ENCODE assay signal across 12 cellular contexts in the genomic region with DNA sequence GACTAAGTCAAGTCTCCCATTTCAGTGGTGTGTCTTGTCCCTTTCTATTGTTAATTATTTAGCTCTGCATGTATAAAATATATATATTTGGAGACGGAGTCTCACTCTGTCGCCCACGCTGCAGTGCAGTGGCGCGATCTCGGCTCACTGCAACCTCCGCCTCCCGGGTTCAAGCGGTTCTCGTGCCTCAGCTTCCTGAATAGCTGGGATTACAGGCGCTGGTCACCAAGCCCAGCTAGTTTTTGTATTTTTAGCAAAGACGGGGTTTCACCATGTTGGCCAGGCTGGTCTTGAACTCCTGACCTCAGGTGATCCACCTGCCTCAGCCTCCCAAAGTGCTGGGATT. TPM values are rescaled to one million over a fixed set of nuclear protein-coding genes. Genes with fewer than 3 reads are reported as not detected.
DNase-seq lines count a peak whose midpoint lies in the region; ATAC-seq and TF ChIP-seq lines count a peak whose summit lies in the region.
"Not testable (repeated sequence)": the region's sequence is repeated elsewhere in the genome, so short reads cannot be mapped to it uniquely, and the experiment has no call there.
"Had no signal": no experiment of that assay in that cellular context is flagged by ENCODE, and none has a peak within 500 bp of the region (broad histone marks: within the 10 kb centered on the region; RNA-seq: fewer than 3 reads in every experiment).

No MANE protein-coding gene starts in this region.

- H3K4ac ChIP-seq in neuronal stem cell (ENCODE audit: low read length), result not testable (repeated sequence)

- H3K27me3 Mint-ChIP-seq in activated T-helper 2 cell treated with anti-CD3 and anti-CD28 coated beads, Interferon-gamma antibody, Interleukin-2, Interleukin-4, amounts not matched to agents 10 μg/mL and 5 μg/mL and 100 μg/mL, durations not matched to agents 14 hours and 24 hours and 36 hours (ENCODE audit: low read depth), result not testable (repeated sequence)

- H4K8ac ChIP-seq in neuronal stem cell (ENCODE audit: low read depth, low read length), result not testable (repeated sequence)

- H3K4me1 Mint-ChIP-seq in activated T-helper 2 cell treated with anti-CD3 and anti-CD28 coated beads, Interferon-gamma antibody, Interleukin-2, Interleukin-4, amounts not matched to agents 10 μg/mL and 5 μg/mL and 100 μg/mL, durations not matched to agents 14 hours and 24 hours and 36 hours (ENCODE audit: low read depth), result not testable (repeated sequence)

- WGBS in neuronal stem cell (ENCODE audit: extremely low coverage in 2 of 2, insufficient read length in 2 of 2, insufficient replicate concordance in 1 of 2), 2 donors, result no CpG with 5 or more reads among the region's 12 CpGs
- 50 to 60% methylated on average over 12 of the region's 12 CpGs for WGBS in testis, 2 donors

- H3K27ac ChIP-seq in C4-2B, result peak overlapping the region; percentile 90
- not testable (repeated sequence) for H3K27ac ChIP-seq in SJCRH30; duodenal mucosa (ENCODE audit: low read depth, low read length); iPS-20b (ENCODE audit: low read length); neuronal stem cell (replicated peaks; ENCODE audit: low read length); testis

- not testable (repeated sequence) for H3K36me3 Mint-ChIP-seq in activated T-helper 2 cell treated with anti-CD3 and anti-CD28 coated beads, Interferon-gamma antibody, Interleukin-2, Interleukin-4, amounts not matched to agents 10 μg/mL and 5 μg/mL and 100 μg/mL, durations not matched to agents 14 hours and 24 hours and 36 hours (ENCODE audit: low read depth)

- not testable (repeated sequence) for H2BK120ac ChIP-seq in neuronal stem cell (ENCODE audit: low read depth, low read length)

- H3K9me3 ChIP-seq in SJCRH30 (replicated peaks); duodenal mucosa (ENCODE audit: control insufficient read depth in 1 of 2, low read length in 2 of 2); iPS-20b (ENCODE audit: insufficient read depth, low read depth, low read length); neuronal stem cell (replicated peaks in 1 of 2; ENCODE audit: control insufficient read depth in 2 of 2, insufficient read depth in 1 of 2, low read depth in 1 of 2, low read length in 2 of 2); testis: not testable (repeated sequence)

- H2BK12ac ChIP-seq in neuronal stem cell (ENCODE audit: low read length), result not testable (repeated sequence)

- not testable (repeated sequence) for H3K36me3 ChIP-seq in SJCRH30; duodenal mucosa (ENCODE audit: control insufficient read depth in 1 of 2, insufficient read depth in 2 of 2, low read length in 2 of 2); iPS-20b (ENCODE audit: insufficient read depth, low read depth, low read length); testis (ENCODE audit: low read depth, missing control alignments)
- peaks cover 7 to 16% of the 10 kb centered on the region in 2 donors for H3K36me3 ChIP-seq in neuronal stem cell (replicated peaks in 1 of 2; ENCODE audit: control insufficient read depth in 2 of 2, insufficient read depth in 2 of 2, low read length in 2 of 2)

- H2AFZ ChIP-seq in neuronal stem cell (ENCODE audit: low read length), result peak overlapping the region; percentile 94

- H3K18ac ChIP-seq in neuronal stem cell (ENCODE audit: low read length), result not testable (repeated sequence)

- not testable (repeated sequence) for H3K9me3 Mint-ChIP-seq in activated T-helper 2 cell treated with anti-CD3 and anti-CD28 coated beads, Interferon-gamma antibody, Interleukin-2, Interleukin-4, amounts not matched to agents 10 μg/mL and 5 μg/mL and 100 μg/mL, durations not matched to agents 14 hours and 24 hours and 36 hours

- not testable (repeated sequence) for H2AK5ac ChIP-seq in neuronal stem cell (ENCODE audit: low read depth, low read length)

- DNase-seq in SJCRH30; activated T-helper 2 cell treated with anti-CD3 and anti-CD28 coated beads, Interferon-gamma antibody, Interleukin-2, Interleukin-4, amounts not matched to agents 10 μg/mL and 5 μg/mL and 100 μg/mL, durations not matched to agents 14 hours and 24 hours and 36 hours (ENCODE audit: low spot score); neuronal stem cell (ENCODE audit: low spot score); testis: not testable (repeated sequence)

- H3K4me3 ChIP-seq in SJCRH30, result peak overlapping the region; percentile 75
- peak overlapping the region; percentile 74 to 90 for H3K4me3 ChIP-seq in duodenal mucosa (ENCODE audit: low read depth in 1 of 2, low read length in 2 of 2)
- peak overlapping the region; percentile 99 for H3K4me3 ChIP-seq in iPS-20b (ENCODE audit: low read length)
- H3K4me3 ChIP-seq in neuronal stem cell (ENCODE audit: low read length in 2 of 2), result peak overlapping the region in 1 of 2 donors; percentile 99
- H3K4me3 ChIP-seq in testis, result peak overlapping the region; percentile 87 to 95

- intact Hi-C loops in activated T-helper 2 cell treated with anti-CD3 and anti-CD28 coated beads, Interferon-gamma antibody, Interleukin-2, Interleukin-4, amounts not matched to agents 10 μg/mL and 5 μg/mL and 100 μg/mL, durations not matched to agents 14 hours and 24 hours and 36 hours (cut with micrococcal nuclease), result loop anchor here (1.0 to 5.0 kb wide), 3 partner anchors 12 to 295 kb away; partner anchors contain the start of genes KLC1 and PPP1R13B
- intact Hi-C loops in testis (cut with DNase I; ENCODE audit: low total_unique reads), result not testable (repeated sequence)

- peak overlapping the region; percentile 93 for H3K4me3 Mint-ChIP-seq in activated T-helper 2 cell treated with anti-CD3 and anti-CD28 coated beads, Interferon-gamma antibody, Interleukin-2, Interleukin-4, amounts not matched to agents 10 μg/mL and 5 μg/mL and 100 μg/mL, durations not matched to agents 14 hours and 24 hours and 36 hours (ENCODE audit: low read depth)

- not testable (repeated sequence) for H3K23ac ChIP-seq in neuronal stem cell (ENCODE audit: low read depth, low read length, poor library complexity)

- not testable (repeated sequence) for H4K91ac ChIP-seq in neuronal stem cell (ENCODE audit: low read depth, low read length, poor library complexity)

- H3K9ac ChIP-seq in duodenal mucosa (ENCODE audit: low read depth in 1 of 2, low read length in 2 of 2); iPS-20b (ENCODE audit: low read depth, low read length); neuronal stem cell (ENCODE audit: low read depth, low read length, poor library complexity): not testable (repeated sequence)

- not testable (repeated sequence) for TF ChIP-seq POLR2A in testis (IDR thresholded peaks at IDR 0.05)

- not testable (repeated sequence) for H2BK15ac ChIP-seq in neuronal stem cell (ENCODE audit: low read length)

- H3K27me3 ChIP-seq in SJCRH30; duodenal mucosa (ENCODE audit: control insufficient read depth in 1 of 2, insufficient read depth in 2 of 2, low read length in 2 of 2); iPS-20b (ENCODE audit: insufficient read depth, low read length); neuronal stem cell (ENCODE audit: control insufficient read depth in 3 of 3, insufficient read depth in 3 of 3, low read depth in 1 of 3, low read length in 3 of 3); testis: not testable (repeated sequence)

- H3K79me1 ChIP-seq in neuronal stem cell (ENCODE audit: low read depth, low read length), result not testable (repeated sequence)

- H2BK5ac ChIP-seq in neuronal stem cell (ENCODE audit: low read length), result not testable (repeated sequence)

- H3K4me2 ChIP-seq in neuronal stem cell (ENCODE audit: insufficient read depth, low read length, poor library complexity, severe bottlenecking), result peak overlapping the region; percentile 54

- H3K4me1 ChIP-seq in SJCRH30; duodenal mucosa (ENCODE audit: control insufficient read depth in 1 of 2, insufficient read depth in 2 of 2, low read length in 2 of 2); iPS-20b (ENCODE audit: insufficient read depth, low read length); neuronal stem cell (ENCODE audit: control insufficient read depth in 2 of 2, insufficient read depth in 1 of 2, low read depth in 1 of 2, low read length in 2 of 2); testis: not testable (repeated sequence)

- not testable (repeated sequence) for TF ChIP-seq CTCF in C4-2B (conservative IDR thresholded peaks at IDR 0.05); testis (IDR thresholded peaks at IDR 0.05)

- ATAC-seq in HG03378 (IDR thresholded peaks at IDR 0.05; ENCODE audit: unreplicated experiment), result peak; percentile 12

- H3K14ac ChIP-seq in neuronal stem cell (ENCODE audit: low read length), result not testable (repeated sequence)

- not testable (repeated sequence) for H3K27ac Mint-ChIP-seq in activated T-helper 2 cell treated with anti-CD3 and anti-CD28 coated beads, Interferon-gamma antibody, Interleukin-2, Interleukin-4, amounts not matched to agents 10 μg/mL and 5 μg/mL and 100 μg/mL, durations not matched to agents 14 hours and 24 hours and 36 hours

RNA-seq across cellular contexts. Expression of gene TDRD9, which starts 6.4 kb away (rescaled TPM):
- total RNA-seq in SJCRH30 (2014; rRNA removed; shearing (Covaris generic)), result not detected in 2 replicates
- 0.23 TPM in 1 of 2 replicates, not detected in the other for total RNA-seq in activated T-helper 2 cell treated with anti-CD3 and anti-CD28 coated beads, Interferon-gamma antibody, Interleukin-2, Interleukin-4, amounts not matched to agents 10 μg/mL and 5 μg/mL and 100 μg/mL, durations not matched to agents 14 hours and 24 hours and 36 hours
- not detected for polyA plus RNA-seq in neuronal stem cell (2013, experiment 1 of 2)
- not detected for polyA plus RNA-seq in neuronal stem cell (2013, experiment 2 of 2)
- 10 to 100 TPM; 41.8 to 68.5 TPM for total RNA-seq in testis
- 72.8 TPM for polyA plus RNA-seq in testis (ENCODE audit: insufficient read depth, low read depth, low replicate concordance)
- total RNA-seq: T-helper 2 cell treated with Interferon-gamma antibody and Interleukin-4, amounts not matched to agents 100 ng/mL and 5 ng/mL, for 36 hours had no signal

RNA-seq across cellular contexts. Expression of gene RD3L, which starts 20.5 kb away (rescaled TPM):
- not detected in 2 replicates for total RNA-seq in SJCRH30 (2014; rRNA removed; shearing (Covaris generic))
- total RNA-seq in activated T-helper 2 cell treated with anti-CD3 and anti-CD28 coated beads, Interferon-gamma antibody, Interleukin-2, Interleukin-4, amounts not matched to agents 10 μg/mL and 5 μg/mL and 100 μg/mL, durations not matched to agents 14 hours and 24 hours and 36 hours, result not detected in 2 replicates
- not detected for polyA plus RNA-seq in neuronal stem cell (2013, experiment 1 of 2)
- polyA plus RNA-seq in neuronal stem cell (2013, experiment 2 of 2), result not detected
- not detected for total RNA-seq in testis
- not detected for polyA plus RNA-seq in testis (ENCODE audit: insufficient read depth, low read depth, low replicate concordance)
- total RNA-seq: T-helper 2 cell treated with Interferon-gamma antibody and Interleukin-4, amounts not matched to agents 100 ng/mL and 5 ng/mL, for 36 hours had no signal
- polyA plus RNA-seq: adipose tissue, BJ, small intestine had no signal

Comparison
In these comparisons a context has a peak if more than half of its experiments do, and no peak if none do; other contexts are left out.
1. RNA of gene TDRD9, which starts 6.4 kb away (total RNA-seq): 41.8 to 68.5 TPM in testis; 0.23 TPM in activated T-helper 2 cell treated with anti-CD3 and anti-CD28 coated beads, Interferon-gamma antibody, Interleukin-2, Interleukin-4, amounts not matched to agents 10 μg/mL and 5 μg/mL and 100 μg/mL, durations not matched to agents 14 hours and 24 hours and 36 hours and not detected in SJCRH30; every median in the first group is over 10 times any median in the second.